Comparison of ENCODE assay signal across 29 cellular contexts in genomic region chr13:20241593-20241992, GRCh38. TPM values are rescaled to one million over a fixed set of nuclear protein-coding genes. Genes with fewer than 3 reads are reported as not detected.
"Had no signal": no experiment of that assay in that cellular context is flagged by ENCODE, and none has a peak within 500 bp of the region (broad histone marks: within the 10 kb centered on the region; RNA-seq: fewer than 3 reads in every experiment).

No MANE protein-coding gene starts in this region.

- H3K27me3 ChIP-seq: right atrium auricular region, upper lobe of left lung had no signal

- H3K9me3 ChIP-seq: heart right ventricle, right atrium auricular region, suprapubic skin, tibial artery, upper lobe of left lung had no signal

- H3K36me3 ChIP-seq: heart right ventricle, right atrium auricular region, suprapubic skin, tibial artery, upper lobe of left lung had no signal

- H3K27ac ChIP-seq: coronary artery, heart right ventricle, right atrium auricular region, suprapubic skin, tibial artery, upper lobe of left lung had no signal

- H3K4me1 ChIP-seq: heart right ventricle, right atrium auricular region, suprapubic skin, tibial artery, upper lobe of left lung had no signal

- H3K4me3 ChIP-seq: coronary artery, heart right ventricle, right atrium auricular region, smooth muscle cell, suprapubic skin, tibial artery, upper lobe of left lung had no signal

- DNase-seq: central memory CD4-positive, alpha-beta T cell; effector CD4-positive, alpha-beta T cell; endodermal cell; heart right ventricle; hypothalamus; kidney glomerular epithelial cell; mesendoderm; naive thymus-derived CD8-positive, alpha-beta T cell; stimulated activated CD4-positive, alpha-beta T cell treated with anti-CD3 and anti-CD28 coated beads, Interleukin-4, amount 100 ng/mL, for 1 hour; stimulated activated CD8-positive, alpha-beta memory T cell treated with anti-CD3 and anti-CD28 coated beads, Interleukin-4, amount 100 ng/mL, for 48 hours; stimulated activated naive CD8-positive, alpha-beta T cell treated with anti-CD3 and anti-CD28 coated beads, Interleukin-15, Interleukin-2, amounts not matched to agents 100 U/mL and 50 U/mL, for 24 hours; tibial artery; upper lobe of left lung had no signal

- FAIRE-seq: endothelial cell of umbilical vein, frontal cortex, islet of Langerhans had no signal

- ATAC-seq: naive thymus-derived CD8-positive, alpha-beta T cell; stimulated activated effector memory CD8-positive, alpha-beta T cell treated with anti-CD3 and anti-CD28 coated beads, Interleukin-12 subunit alpha, Interleukin-12 subunit beta, amount 100 ng/mL, for 72 hours; stimulated activated naive CD8-positive, alpha-beta T cell treated with anti-CD3 and anti-CD28 coated beads, Interleukin-15, Interleukin-2, amounts not matched to agents 100 U/mL and 50 U/mL, for 24 hours had no signal

- H3K4me2 ChIP-seq: smooth muscle cell had no signal

RNA-seq across cellular contexts. Expression of gene GJB6, which starts 9.5 kb away (rescaled TPM):
- total RNA-seq: chondrocyte, dermis microvascular lymphatic vessel endothelial cell, endodermal cell, endothelial cell of umbilical vein, fibroblast of lung, glomerular endothelial cell, lung microvascular endothelial cell, neural crest cell, osteocyte, posterior vena cava, right atrium auricular region, upper lobe of left lung had no signal
- polyA plus RNA-seq: endothelial cell of umbilical vein, fibroblast of lung had no signal

RNA-seq across cellular contexts. Expression of gene GJB2, which starts 48.9 kb away (rescaled TPM):
- total RNA-seq: chondrocyte; dermis microvascular lymphatic vessel endothelial cell; endothelial cell of umbilical vein; fibroblast of lung; glomerular endothelial cell; lung microvascular endothelial cell; naive thymus-derived CD8-positive, alpha-beta T cell; neural crest cell had no signal
- polyA plus RNA-seq: endothelial cell of umbilical vein; naive thymus-derived CD8-positive, alpha-beta T cell had no signal
